Comparison of ENCODE assay signal across 1 cellular context in the genomic region with DNA sequence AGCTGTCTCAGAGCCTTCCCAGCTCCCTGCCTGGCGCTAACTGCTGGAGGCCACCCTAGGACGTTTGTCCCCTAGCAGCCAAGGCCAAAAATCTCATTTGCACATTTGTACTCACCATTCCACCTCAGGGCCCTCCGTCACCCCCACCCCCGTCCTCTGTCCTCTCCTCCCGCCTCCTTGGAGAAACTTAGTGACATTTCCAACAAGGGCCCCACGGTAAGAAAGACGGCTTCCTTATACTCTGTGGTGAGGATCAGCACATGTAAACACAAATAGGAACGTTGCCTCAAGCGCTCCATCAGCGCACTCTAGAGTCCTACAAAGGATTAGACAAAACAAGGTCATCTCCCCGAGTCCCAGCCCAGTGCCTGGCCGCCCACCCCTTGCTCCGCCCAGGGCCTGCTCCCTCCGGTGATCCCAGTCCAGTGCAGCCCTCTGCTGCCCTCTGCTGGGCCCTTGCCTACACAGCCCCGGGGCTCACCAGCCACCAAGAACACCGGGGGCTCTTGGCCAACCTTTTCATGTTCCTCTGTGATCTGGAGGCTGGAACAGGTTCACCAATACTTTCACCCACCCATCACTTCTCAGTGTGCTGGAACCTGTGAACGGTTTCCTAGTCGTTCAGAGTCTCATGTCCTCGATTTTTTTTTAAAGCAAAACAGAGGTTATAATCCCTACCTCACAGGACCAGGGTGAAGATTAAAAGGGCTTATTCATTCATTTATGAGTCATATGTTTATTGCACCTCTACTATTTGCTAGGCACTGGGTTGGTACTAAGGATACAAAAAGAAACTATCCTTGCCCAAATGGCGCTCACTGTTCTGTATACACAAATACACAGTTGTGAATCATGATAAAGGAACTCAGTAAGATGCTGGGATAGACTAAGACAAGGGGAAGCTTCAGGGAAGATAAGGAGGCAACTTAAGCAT.
TF ChIP-seq lines count a peak whose summit lies in the region.

No MANE protein-coding gene starts in this region.

TF ChIP-seq in HCT116, 20 proteins besides CTCF, POLR2A, EP300 and RAD21 (continued from another document):
- peak; percentile 43; the same call in 1 of the 2 replicates for TF ChIP-seq POLR2AphosphoS5 (IDR thresholded peaks at IDR 0.05; ENCODE audit: low read depth, low read length)
- TF ChIP-seq FOSL1 (IDR thresholded peaks at IDR 0.05; ENCODE audit: low read depth): peak; percentile 83
- TF ChIP-seq YY1 (IDR thresholded peaks at IDR 0.05; ENCODE audit: extremely low read depth, insufficient replicate concordance, low read depth, low read length): no peak
- TF ChIP-seq, protein P1, sequence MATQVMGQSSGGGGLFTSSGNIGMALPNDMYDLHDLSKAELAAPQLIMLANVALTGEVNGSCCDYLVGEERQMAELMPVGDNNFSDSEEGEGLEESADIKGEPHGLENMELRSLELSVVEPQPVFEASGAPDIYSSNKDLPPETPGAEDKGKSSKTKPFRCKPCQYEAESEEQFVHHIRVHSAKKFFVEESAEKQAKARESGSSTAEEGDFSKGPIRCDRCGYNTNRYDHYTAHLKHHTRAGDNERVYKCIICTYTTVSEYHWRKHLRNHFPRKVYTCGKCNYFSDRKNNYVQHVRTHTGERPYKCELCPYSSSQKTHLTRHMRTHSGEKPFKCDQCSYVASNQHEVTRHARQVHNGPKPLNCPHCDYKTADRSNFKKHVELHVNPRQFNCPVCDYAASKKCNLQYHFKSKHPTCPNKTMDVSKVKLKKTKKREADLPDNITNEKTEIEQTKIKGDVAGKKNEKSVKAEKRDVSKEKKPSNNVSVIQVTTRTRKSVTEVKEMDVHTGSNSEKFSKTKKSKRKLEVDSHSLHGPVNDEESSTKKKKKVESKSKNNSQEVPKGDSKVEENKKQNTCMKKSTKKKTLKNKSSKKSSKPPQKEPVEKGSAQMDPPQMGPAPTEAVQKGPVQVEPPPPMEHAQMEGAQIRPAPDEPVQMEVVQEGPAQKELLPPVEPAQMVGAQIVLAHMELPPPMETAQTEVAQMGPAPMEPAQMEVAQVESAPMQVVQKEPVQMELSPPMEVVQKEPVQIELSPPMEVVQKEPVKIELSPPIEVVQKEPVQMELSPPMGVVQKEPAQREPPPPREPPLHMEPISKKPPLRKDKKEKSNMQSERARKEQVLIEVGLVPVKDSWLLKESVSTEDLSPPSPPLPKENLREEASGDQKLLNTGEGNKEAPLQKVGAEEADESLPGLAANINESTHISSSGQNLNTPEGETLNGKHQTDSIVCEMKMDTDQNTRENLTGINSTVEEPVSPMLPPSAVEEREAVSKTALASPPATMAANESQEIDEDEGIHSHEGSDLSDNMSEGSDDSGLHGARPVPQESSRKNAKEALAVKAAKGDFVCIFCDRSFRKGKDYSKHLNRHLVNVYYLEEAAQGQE (IDR thresholded peaks at IDR 0.05; ENCODE audit: low read depth): no peak
- TF ChIP-seq SP1 (IDR thresholded peaks at IDR 0.05; ENCODE audit: low read depth): peak; percentile 62
- TF ChIP-seq, protein P2, sequence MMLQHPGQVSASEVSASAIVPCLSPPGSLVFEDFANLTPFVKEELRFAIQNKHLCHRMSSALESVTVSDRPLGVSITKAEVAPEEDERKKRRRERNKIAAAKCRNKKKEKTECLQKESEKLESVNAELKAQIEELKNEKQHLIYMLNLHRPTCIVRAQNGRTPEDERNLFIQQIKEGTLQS (IDR thresholded peaks at IDR 0.05): no peak
- peak; percentile 61; the same call in 1 of the 2 replicates for TF ChIP-seq MAX (IDR thresholded peaks at IDR 0.05)
- TF ChIP-seq EGR1 (IDR thresholded peaks at IDR 0.05; ENCODE audit: low read depth): peak; percentile 64
